In genomic region chr21:31213787-31214186, GRCh38 we compare ENCODE assay signal across 1 cellular context.
TF ChIP-seq lines count a peak whose summit lies in the region.

No MANE protein-coding gene starts in this region.

TF ChIP-seq in GM23338, 12 proteins besides CTCF, POLR2A, EP300 and RAD21 (continued from another document):
- TF ChIP-seq ZNF462 (CRISPR knock-in tag; IDR thresholded peaks at IDR 0.05): no peak
- no peak for TF ChIP-seq CREB1 (CRISPR knock-in tag; IDR thresholded peaks at IDR 0.05; ENCODE audit: low read depth)
- no peak for TF ChIP-seq ETS1 (IDR thresholded peaks at IDR 0.05)
- no peak for TF ChIP-seq NANOG (IDR thresholded peaks at IDR 0.05; ENCODE audit: borderline replicate concordance)
- no peak for TF ChIP-seq REST (IDR thresholded peaks at IDR 0.05; ENCODE audit: unreplicated experiment)
